ENCODE assay signal across 8 cellular contexts in genomic region chr1:40951943-40952743, GRCh38. TPM values are rescaled to one million over a fixed set of nuclear protein-coding genes. Genes with fewer than 3 reads are reported as not detected.
DNase-seq lines count a peak whose midpoint lies in the region; ATAC-seq and TF ChIP-seq lines count a peak whose summit lies in the region.

No MANE protein-coding gene starts in this region.

- no peaks in the 10 kb centered on the region for H3K36me3 ChIP-seq in uterus

- no peaks in the 10 kb centered on the region for H3K9me3 ChIP-seq in uterus

- TF ChIP-seq POLR2A in uterus (IDR thresholded peaks at IDR 0.05), result no peak

- H3K27ac ChIP-seq in uterus, result no peak overlapping the region

- peak; percentile 89 to 96 (median 90) for TF ChIP-seq CTCF in uterus (IDR thresholded peaks at IDR 0.05)

- no peak for ATAC-seq in HG03025 (IDR thresholded peaks at IDR 0.05; ENCODE audit: low FRiP score, unreplicated experiment)

- peak; percentile 88 for DNase-seq in D341Med (ENCODE audit: low spot score)
- DNase-seq in Jurkat, Clone E6-1 (ENCODE audit: low read depth, low spot score), result peak; percentile 10
- peak; percentile 66 for DNase-seq in RPMI8226
- peak; percentile 40 for DNase-seq in activated T-helper 9 cell treated with anti-CD3 and anti-CD28 coated beads, Interleukin-2, amount 50 U/mL, for 16 hours (ENCODE audit: low read depth)
- peak; percentile 67 for DNase-seq in glomerular visceral epithelial cell (ENCODE audit: extremely low spot score)
- peak; percentile 60 to 97 (median 76) for DNase-seq in posterior cingulate gyrus
- peak; percentile 69 to 74 for DNase-seq in uterus

- no peaks in the 10 kb centered on the region for H3K27me3 ChIP-seq in uterus

- intact Hi-C loops in posterior cingulate gyrus (cut with DNase I), result loop anchor here (1.0 to 10.0 kb wide), 2 partner anchors 104 to 167 kb away; partner anchors contain the start of gene KCNQ4
- intact Hi-C loops in uterus (cut with DNase I; ENCODE audit: low total_unique reads), result loop anchor here (5.0 kb wide), 1 partner anchor 105 kb away; no protein-coding TSS in a partner anchor

- H3K4me1 ChIP-seq in uterus, result no peaks in the 10 kb centered on the region

- no peak overlapping the region for H3K4me3 ChIP-seq in Jurkat, Clone E6-1 (ENCODE audit: low read length)
- H3K4me3 ChIP-seq in uterus, result no peak overlapping the region

RNA-seq across cellular contexts. Expression of gene CTPS1, which starts 27.4 kb away (rescaled TPM):
- 159 TPM for polyA plus RNA-seq in Jurkat, Clone E6-1 (2012; ENCODE audit: insufficient read depth, insufficient read length)
- 10 to 100 TPM; 30.9 to 70.1 (median 51.3) TPM for total RNA-seq in uterus

Comparison
In these comparisons a context has a peak if more than half of its experiments do, and no peak if none do; other contexts are left out.
1. DNase-seq: peak in every context shown above with its lines; median percentile 88 in D341Med; 76 in posterior cingulate gyrus; 72 in uterus; 67 in glomerular visceral epithelial cell; 66 in RPMI8226; 40 in activated T-helper 9 cell treated with anti-CD3 and anti-CD28 coated beads, Interleukin-2, amount 50 U/mL, for 16 hours; 10 in Jurkat, Clone E6-1.